Comparison of ENCODE assay signal across 15 cellular contexts in genomic region chr17:78121801-78122220, GRCh38. TPM values are rescaled to one million over a fixed set of nuclear protein-coding genes. Genes with fewer than 3 reads are reported as not detected.
DNase-seq lines count a peak whose midpoint lies in the region; ATAC-seq and TF ChIP-seq lines count a peak whose summit lies in the region.
"Had no signal": no experiment of that assay in that cellular context is flagged by ENCODE, and none has a peak within 500 bp of the region (broad histone marks: within the 10 kb centered on the region; RNA-seq: fewer than 3 reads in every experiment).

No MANE protein-coding gene starts in this region.

- peaks cover 61% of the 10 kb centered on the region for H3K4me1 ChIP-seq in DOHH2 (ENCODE audit: control insufficient read depth, low read length)
- peaks cover 54% of the 10 kb centered on the region for H3K4me1 ChIP-seq in KMS-11 (ENCODE audit: low read depth, poor library complexity, severe bottlenecking)
- peaks cover 2% of the 10 kb centered on the region in 2 donors for H3K4me1 ChIP-seq in neuronal stem cell (ENCODE audit: control insufficient read depth in 2 of 2, insufficient read depth in 1 of 2, low read depth in 1 of 2, low read length in 2 of 2)

- H3K4me3 Mint-ChIP-seq in Calu3 (ENCODE audit: low read depth, unreplicated experiment) = no peak overlapping the region

- H3K4me2 ChIP-seq in DOHH2 (ENCODE audit: low read length) (peak overlapping the region; percentile 99), KMS-11 (peak overlapping the region; percentile 99), neuronal stem cell (ENCODE audit: insufficient read depth, low read length, poor library complexity, severe bottlenecking) (no peak overlapping the region)

- no peak overlapping the region for H3K14ac ChIP-seq in neuronal stem cell (ENCODE audit: low read length)

- H3K4me3 ChIP-seq in DOHH2 (ENCODE audit: low read length) (peak overlapping the region; percentile 60), KMS-11 (IDR thresholded peaks at IDR 0.05; ENCODE audit: insufficient read depth, low read depth, low read length) (no peak overlapping the region), neuronal stem cell (ENCODE audit: low read length in 2 of 2) (no peak overlapping the region)
- H3K4me3 ChIP-seq: ascending aorta, thoracic aorta had no signal

- H2BK5ac ChIP-seq in neuronal stem cell (ENCODE audit: low read length) = no peak overlapping the region

- H3K36me3 ChIP-seq in DOHH2 (ENCODE audit: control insufficient read depth, low read length) (peaks cover 84% of the 10 kb centered on the region), KMS-11 (ENCODE audit: insufficient read depth) (no peaks in the 10 kb centered on the region), neuronal stem cell (replicated peaks in 1 of 2; ENCODE audit: control insufficient read depth in 2 of 2, insufficient read depth in 2 of 2, low read length in 2 of 2) (peaks cover 0 to 6% of the 10 kb centered on the region in 2 donors)
- H3K36me3 ChIP-seq: ascending aorta, thoracic aorta had no signal

- peak overlapping the region; percentile 51; the same call in 1 of the 2 replicates for H2AFZ ChIP-seq in KMS-11 (ENCODE audit: low read depth)
- H2AFZ ChIP-seq in neuronal stem cell (ENCODE audit: low read length) = no peak overlapping the region

- H3K23ac ChIP-seq in neuronal stem cell (ENCODE audit: low read depth, low read length, poor library complexity) = no peak overlapping the region

- peak in 1 of 2 donors; percentile 24 for ATAC-seq in activated naive CD4-positive, alpha-beta T cell treated with anti-CD3 and anti-CD28 coated beads, Interleukin-2, amount 50 U/mL, for 72 hours
- ATAC-seq: right cardiac atrium, SK-N-SH treated with all-trans-retinoic acid at 6 μM for 48 hours had no signal

- H3K27me3 ChIP-seq in DOHH2 (ENCODE audit: control insufficient read depth, low read length) (no peaks in the 10 kb centered on the region), KMS-11 (ENCODE audit: insufficient read depth, low read depth) (no peaks in the 10 kb centered on the region), neuronal stem cell (ENCODE audit: control insufficient read depth in 3 of 3, insufficient read depth in 3 of 3, low read depth in 1 of 3, low read length in 3 of 3) (no peaks in the 10 kb centered on the region)
- H3K27me3 ChIP-seq: ascending aorta had no signal

- no peaks in the 10 kb centered on the region for H3K9me3 Mint-ChIP-seq in activated naive CD4-positive, alpha-beta T cell treated with anti-CD3 and anti-CD28 coated beads, Interleukin-2, amount 50 U/mL, for 72 hours
- no peaks in the 10 kb centered on the region for H3K9me3 Mint-ChIP-seq in Calu3 (ENCODE audit: low read depth, unreplicated experiment)

- no peak overlapping the region for H4K91ac ChIP-seq in neuronal stem cell (ENCODE audit: low read depth, low read length, poor library complexity)

- H3K4ac ChIP-seq in neuronal stem cell (ENCODE audit: low read length) = no peak overlapping the region

- H3K79me2 ChIP-seq in DOHH2 (ENCODE audit: control insufficient read depth, low read length) (peaks cover 58% of the 10 kb centered on the region), KMS-11 (ENCODE audit: insufficient read depth, low read depth) (peaks cover 9% of the 10 kb centered on the region; the same call in 1 of the 2 replicates)

- H3F3A ChIP-seq in DOHH2 (ENCODE audit: control insufficient read depth, insufficient read depth) = no peaks in the 10 kb centered on the region

- no peak overlapping the region for H2BK120ac ChIP-seq in neuronal stem cell (ENCODE audit: low read depth, low read length)

- no peaks in the 10 kb centered on the region for H3K4me1 Mint-ChIP-seq in Calu3 (ENCODE audit: low read depth, unreplicated experiment)

- H4K20me1 ChIP-seq in DOHH2 (ENCODE audit: control insufficient read depth, insufficient read depth, low read depth, low read length) (no peaks in the 10 kb centered on the region), KMS-11 (ENCODE audit: insufficient read depth) (no peaks in the 10 kb centered on the region)

- peaks cover 12 to 39% of the 10 kb centered on the region in 2 donors for H3K36me3 Mint-ChIP-seq in activated naive CD4-positive, alpha-beta T cell treated with anti-CD3 and anti-CD28 coated beads, Interleukin-2, amount 50 U/mL, for 72 hours
- peaks cover 41% of the 10 kb centered on the region for H3K36me3 Mint-ChIP-seq in Calu3 (ENCODE audit: insufficient read depth, unreplicated experiment)

- no TSS peak for BruUV-seq in Calu3 (replicated peaks; lab: Mats Ljungman, UMichigan)

- no CpG with 5 or more reads among the region's 11 CpGs for WGBS in neuronal stem cell (ENCODE audit: extremely low coverage in 2 of 2, insufficient read length in 2 of 2, insufficient replicate concordance in 1 of 2), 2 donors

- H2BK15ac ChIP-seq in neuronal stem cell (ENCODE audit: low read length) = no peak overlapping the region

- intact Hi-C loops in Calu3 (cut with micrococcal nuclease; ENCODE audit: unreplicated experiment) = no loop called here

- H4K8ac ChIP-seq in neuronal stem cell (ENCODE audit: low read depth, low read length) = no peak overlapping the region

- TF ChIP-seq CTCF in DOHH2 (IDR thresholded peaks at IDR 0.05; ENCODE audit: low read depth, low read length, poor library complexity, severe bottlenecking) (no peak), KMS-11 (conservative IDR thresholded peaks at IDR 0.05; ENCODE audit: low read depth, low read length) (no peak), Calu3 (IDR thresholded peaks at IDR 0.05; ENCODE audit: unreplicated experiment) (no peak)

- H3K27ac ChIP-seq in DOHH2 (ENCODE audit: low read depth, low read length) (peak overlapping the region; percentile 43), KMS-11 (peak overlapping the region; percentile 80), neuronal stem cell (replicated peaks; ENCODE audit: low read length) (no peak overlapping the region)
- H3K27ac ChIP-seq: ascending aorta, thoracic aorta had no signal

- H3K9me2 ChIP-seq in DOHH2 (replicated peaks; ENCODE audit: control insufficient read depth, low read length) = no peaks in the 10 kb centered on the region

- no peak overlapping the region for H2BK12ac ChIP-seq in neuronal stem cell (ENCODE audit: low read length)

- no peak overlapping the region for H2AK5ac ChIP-seq in neuronal stem cell (ENCODE audit: low read depth, low read length)

- H3K18ac ChIP-seq in neuronal stem cell (ENCODE audit: low read length) = no peak overlapping the region

- H3K9me3 ChIP-seq in DOHH2 (ENCODE audit: control insufficient read depth, insufficient read depth, low read length) = no peaks in the 10 kb centered on the region
- no peaks in the 10 kb centered on the region for H3K9me3 ChIP-seq in neuronal stem cell (replicated peaks in 1 of 2; ENCODE audit: control insufficient read depth in 2 of 2, insufficient read depth in 1 of 2, low read depth in 1 of 2, low read length in 2 of 2)
- H3K9me3 ChIP-seq: ascending aorta, thoracic aorta had no signal

- peaks cover 7% of the 10 kb centered on the region for H3K79me1 ChIP-seq in neuronal stem cell (ENCODE audit: low read depth, low read length)

- CTCF ChIA-PET in Calu3 (lab: Charles Lee) = no interaction called here

- H3K9ac ChIP-seq in KMS-11 (peak overlapping the region; percentile 60), neuronal stem cell (ENCODE audit: low read depth, low read length, poor library complexity) (peak overlapping the region; percentile 60)

- H3K27me3 Mint-ChIP-seq in Calu3 (ENCODE audit: unreplicated experiment) = no peaks in the 10 kb centered on the region

- DNase-seq in activated naive CD4-positive, alpha-beta T cell treated with anti-CD3 and anti-CD28 coated beads, Interleukin-2, amount 50 U/mL, for 72 hours (ENCODE audit: low spot score in 2 of 2) = peak in 1 of 2 donors; percentile 38
- DNase-seq in neuronal stem cell (ENCODE audit: low spot score) = no peak
- no peak for DNase-seq in Calu3
- DNase-seq in epidermal melanocyte (ENCODE audit: insufficient read length, low spot score) = no peak
- DNase-seq in HCEC 1CT = no peak
- DNase-seq: activated CD4-positive, alpha-beta T cell treated with anti-CD3 and anti-CD28 coated beads for 4 hours; NCI-H1436; NCI-H82 had no signal

- peak overlapping the region; percentile 18 to 70 for H3K27ac Mint-ChIP-seq in activated naive CD4-positive, alpha-beta T cell treated with anti-CD3 and anti-CD28 coated beads, Interleukin-2, amount 50 U/mL, for 72 hours
- H3K27ac Mint-ChIP-seq in Calu3 (ENCODE audit: unreplicated experiment) = no peak overlapping the region

RNA-seq across cellular contexts. Expression of gene TMC6, which starts 6.7 kb away (rescaled TPM):
- total RNA-seq in activated naive CD4-positive, alpha-beta T cell treated with anti-CD3 and anti-CD28 coated beads, Interleukin-2, amount 50 U/mL, for 72 hours = 100 to 1,000 TPM; 165 to 233 TPM
- 18.0 TPM for polyA plus RNA-seq in neuronal stem cell (2013, experiment 1 of 2)
- 18.2 TPM for polyA plus RNA-seq in neuronal stem cell (2013, experiment 2 of 2)
- total RNA-seq in Calu3 (2022) = 116 and 133 TPM in 2 replicates

RNA-seq across cellular contexts. Expression of gene TMC8, which starts 8.8 kb away (rescaled TPM):
- 100 to 1,000 TPM; 165 to 187 TPM for total RNA-seq in activated naive CD4-positive, alpha-beta T cell treated with anti-CD3 and anti-CD28 coated beads, Interleukin-2, amount 50 U/mL, for 72 hours
- 0.08 TPM for polyA plus RNA-seq in neuronal stem cell (2013, experiment 1 of 2)
- 0.08 TPM for polyA plus RNA-seq in neuronal stem cell (2013, experiment 2 of 2)
- total RNA-seq in Calu3 (2022) = 1.1 and 2.1 TPM in 2 replicates

RNA-seq across cellular contexts. Expression of gene C17orf99, which starts 24.4 kb away (rescaled TPM):
- not detected for total RNA-seq in activated naive CD4-positive, alpha-beta T cell treated with anti-CD3 and anti-CD28 coated beads, Interleukin-2, amount 50 U/mL, for 72 hours
- not detected for polyA plus RNA-seq in neuronal stem cell (2013, experiment 1 of 2)
- not detected for polyA plus RNA-seq in neuronal stem cell (2013, experiment 2 of 2)
- not detected in 2 replicates for total RNA-seq in Calu3 (2022)
- total RNA-seq: ascending aorta, H1, right cardiac atrium, thoracic aorta had no signal
- polyA plus RNA-seq: H1, right cardiac atrium had no signal

RNA-seq across cellular contexts. Expression of gene SYNGR2, which starts 46.6 kb away (rescaled TPM):
- 10 to 100 TPM; 84.0 to 92.7 TPM for total RNA-seq in activated naive CD4-positive, alpha-beta T cell treated with anti-CD3 and anti-CD28 coated beads, Interleukin-2, amount 50 U/mL, for 72 hours
- 16.6 TPM for polyA plus RNA-seq in neuronal stem cell (2013, experiment 1 of 2)
- polyA plus RNA-seq in neuronal stem cell (2013, experiment 2 of 2) = 16.6 TPM
- 204 and 229 TPM in 2 replicates for total RNA-seq in Calu3 (2022)

Comparison
In these comparisons a context has a peak if more than half of its experiments do, and no peak if none do; other contexts are left out.
1. RNA of gene TMC8, which starts 8.8 kb away (total RNA-seq): 165 to 187 TPM in activated naive CD4-positive, alpha-beta T cell treated with anti-CD3 and anti-CD28 coated beads, Interleukin-2, amount 50 U/mL, for 72 hours; 1.1 to 2.1 TPM in Calu3; every median in the first group is over 10 times any median in the second.